23 cellular contexts compared by ENCODE assay signal in genomic region chr12:98291828-98292227, GRCh38.
DNase-seq lines count a peak whose midpoint lies in the region; ATAC-seq, FAIRE-seq and TF ChIP-seq lines count a peak whose summit lies in the region.
"Had no signal": no experiment of that assay in that cellular context is flagged by ENCODE, and none has a peak within 500 bp of the region (broad histone marks: within the 10 kb centered on the region; RNA-seq: fewer than 3 reads in every experiment).

No MANE protein-coding gene starts in this region.

- H3K4me3 ChIP-seq in HCT116 (replicated peaks in 1 of 2; ENCODE audit: low read depth in 1 of 2, low read length in 2 of 2), result no peak overlapping the region
- no peak overlapping the region for H3K4me3 ChIP-seq in H1 (ENCODE audit: extremely low read depth in 1 of 4, insufficient read depth in 2 of 4, low read depth in 3 of 4, low read length in 4 of 4)
- no peak overlapping the region for H3K4me3 ChIP-seq in trophoblast cell (ENCODE audit: low read depth, low read length)

- H3K56ac ChIP-seq in H1 (replicated peaks; ENCODE audit: insufficient read length, low read depth, low read length), result no peak overlapping the region

- H4K8ac ChIP-seq in H1 (ENCODE audit: extremely low read depth, insufficient read depth, low read length) (no peak overlapping the region), trophoblast cell (ENCODE audit: low read depth, low read length) (no peak overlapping the region)

- no peak overlapping the region for H4K5ac ChIP-seq in H1 (ENCODE audit: insufficient read length, low read depth, low read length)

- no peaks in the 10 kb centered on the region for H3K9me2 ChIP-seq in HCT116 (ENCODE audit: insufficient read depth)
- H3K9me2 ChIP-seq: SK-N-SH had no signal

- TF ChIP-seq RAD21 in HCT116 (IDR thresholded peaks at IDR 0.05; ENCODE audit: low read depth) (no peak), H1 (IDR thresholded peaks at IDR 0.05 in 1 of 2, conservative IDR thresholded peaks at IDR 0.05 in 1 of 2; ENCODE audit: low read depth in 2 of 2, low read length in 2 of 2) (no peak)

- TF ChIP-seq CTCF in HCT116 (IDR thresholded peaks at IDR 0.05 in 2 of 3, conservative IDR thresholded peaks at IDR 0.05 in 1 of 3; ENCODE audit: borderline replicate concordance in 1 of 3, insufficient read depth in 1 of 3, low read depth in 2 of 3, low read length in 2 of 3) (no peak), H1 (IDR thresholded peaks at IDR 0.05; ENCODE audit: control extremely low read depth in 1 of 3, insufficient read depth in 1 of 3, low read depth in 1 of 3, low read length in 3 of 3) (peak in 1 of 3 experiments; percentile 10; a peak in 1 of 4 replicates)

- BruUV-seq in HCT116 (replicated peaks; lab: Mats Ljungman, UMichigan), result no TSS peak

- no peak overlapping the region for H4K91ac ChIP-seq in H1 (replicated peaks; ENCODE audit: insufficient read length, low read length)
- no peak overlapping the region for H4K91ac ChIP-seq in trophoblast cell (ENCODE audit: low read depth, low read length)

- H3K27me3 ChIP-seq in HCT116 (ENCODE audit: insufficient read depth, low read length) (peaks cover 41% of the 10 kb centered on the region), H1 (replicated peaks in 1 of 4; ENCODE audit: control insufficient read depth in 3 of 4, extremely low read depth in 1 of 4, insufficient read depth in 3 of 4, low read length in 3 of 4) (no peaks in the 10 kb centered on the region), trophoblast cell (ENCODE audit: insufficient read depth, low read length) (no peaks in the 10 kb centered on the region)
- H3K27me3 ChIP-seq: BE2C had no signal

- H4K12ac ChIP-seq in trophoblast cell (ENCODE audit: low read depth, low read length), result no peak overlapping the region

- ATAC-seq in HCT116, result peak; percentile 38; the same call in 1 of the 2 replicates

- H3K4me1 ChIP-seq in HCT116 (ENCODE audit: control insufficient read depth in 1 of 2, insufficient read depth in 2 of 2, low read length in 2 of 2), result no peaks in the 10 kb centered on the region
- H3K4me1 ChIP-seq in H1 (replicated peaks in 1 of 4; ENCODE audit: control insufficient read depth in 3 of 4, insufficient read depth in 4 of 4, low read length in 3 of 4), result peaks cover 0 to 3% (median under 1%) of the 10 kb centered on the region in 4 experiments; a peak in 3 of 7 replicates
- no peaks in the 10 kb centered on the region for H3K4me1 ChIP-seq in trophoblast cell (ENCODE audit: control insufficient read depth in 1 of 2, insufficient read depth in 2 of 2, low read length in 2 of 2)
- H3K4me1 ChIP-seq: BE2C had no signal

- peak; percentile 78 for FAIRE-seq in H1 (lab: Jason Lieb, UNC)
- FAIRE-seq in RCC 7860 (lab: Jason Lieb, UNC), result no peak
- FAIRE-seq: GM12892 had no signal

- H3K36me3 ChIP-seq in HCT116 (ENCODE audit: control insufficient read depth in 1 of 2, insufficient read depth in 2 of 2, low read length in 2 of 2) (no peaks in the 10 kb centered on the region), H1 (ENCODE audit: control insufficient read depth in 2 of 4, insufficient read depth in 4 of 4, low read length in 3 of 4) (no peaks in the 10 kb centered on the region), trophoblast cell (ENCODE audit: control insufficient read depth in 1 of 2, insufficient read depth in 2 of 2, low read length in 2 of 2) (no peaks in the 10 kb centered on the region)
- H3K36me3 ChIP-seq: BE2C had no signal

- H2BK5ac ChIP-seq in H1 (ENCODE audit: low read depth, low read length), result no peak overlapping the region
- H2BK5ac ChIP-seq in trophoblast cell (ENCODE audit: low read depth, low read length, poor library complexity), result no peak overlapping the region

- H3K79me1 ChIP-seq in H1 (ENCODE audit: low read depth, low read length) (no peaks in the 10 kb centered on the region), trophoblast cell (ENCODE audit: low read length) (no peaks in the 10 kb centered on the region)

- H3K79me2 ChIP-seq in HCT116 (ENCODE audit: insufficient read depth, low read length) (no peaks in the 10 kb centered on the region), H1 (ENCODE audit: control insufficient read depth in 1 of 2, insufficient read depth in 2 of 2, low read length in 2 of 2) (no peaks in the 10 kb centered on the region), trophoblast cell (ENCODE audit: control insufficient read depth, insufficient read depth, low read length, poor library complexity) (no peaks in the 10 kb centered on the region)

- no peak overlapping the region; the same call in 1 of the 2 replicates for H2BK12ac ChIP-seq in H1 (ENCODE audit: low read depth, low read length)
- H2BK12ac ChIP-seq in trophoblast cell (ENCODE audit: low read length), result no peak overlapping the region

- H4K20me1 ChIP-seq in HCT116 (ENCODE audit: insufficient read depth) (no peaks in the 10 kb centered on the region), H1 (replicated peaks in 1 of 2; ENCODE audit: control insufficient read depth in 1 of 2, insufficient read depth in 2 of 2, low read length in 2 of 2) (no peaks in the 10 kb centered on the region)

- H3K18ac ChIP-seq in H1 (ENCODE audit: extremely low read depth, low read length) (no peak overlapping the region), trophoblast cell (ENCODE audit: low read length) (no peak overlapping the region)

- no peak overlapping the region for H2BK15ac ChIP-seq in H1 (ENCODE audit: low read length)

- H2AFZ ChIP-seq in HCT116 (ENCODE audit: low read depth, low read length, poor library complexity, severe bottlenecking) (no peak overlapping the region), H1 (ENCODE audit: low read length) (0 out of 2 replicates have a peak overlapping the region, but pooled peaks have one; percentile 2), trophoblast cell (ENCODE audit: insufficient read depth, low read length, poor library complexity) (no peak overlapping the region)

- no peak overlapping the region for H2AK5ac ChIP-seq in H1 (ENCODE audit: low read depth, low read length)
- H2AK5ac ChIP-seq in trophoblast cell (ENCODE audit: low read length), result no peak overlapping the region

- intact Hi-C loops in HCT116 (cut with micrococcal nuclease), result no loop called here

- POLR2A ChIA-PET in HCT116 (lab: Charles Lee), result no interaction called here
- POLR2A ChIA-PET in H1 (lab: Charles Lee; ENCODE audit: partially characterized antibody), result interaction anchor here (1.1 kb wide), 1 partner anchor 60 kb away, joined by 3 read pairs; no protein-coding TSS in a partner anchor

- H3K9ac ChIP-seq in HCT116 (ENCODE audit: low read length), result no peak overlapping the region
- H3K9ac ChIP-seq in H1 (replicated peaks in 1 of 4; ENCODE audit: extremely low read depth in 1 of 4, low read depth in 3 of 4, low read length in 3 of 4), result no peak overlapping the region
- no peak overlapping the region for H3K9ac ChIP-seq in trophoblast cell (ENCODE audit: low read length)
- H3K9ac ChIP-seq: SK-N-SH had no signal

- no peak overlapping the region for H3K14ac ChIP-seq in H1 (ENCODE audit: insufficient read length)
- H3K14ac ChIP-seq in trophoblast cell (ENCODE audit: low read length), result no peak overlapping the region

- H3K27ac ChIP-seq in HCT116 (ENCODE audit: low read depth, low read length) (no peak overlapping the region), H1 (ENCODE audit: low read depth, low read length) (no peak overlapping the region), trophoblast cell (ENCODE audit: low read depth, low read length) (no peak overlapping the region)

- RAD21 ChIA-PET in HCT116 (lab: Charles Lee; ENCODE audit: low non-redundant PET in 1 of 2, low total read pairs in 2 of 2, uncharacterized antibody in 2 of 2, unreplicated experiment in 2 of 2), result no interaction called here

- no peak for TF ChIP-seq POLR2A in HCT116 (IDR thresholded peaks at IDR 0.05; ENCODE audit: borderline replicate concordance, extremely low read depth, insufficient read depth, insufficient read length)
- no peak for TF ChIP-seq POLR2A in H1 (IDR thresholded peaks at IDR 0.05; ENCODE audit: control extremely low read depth in 1 of 2, low read depth in 2 of 2, low read length in 2 of 2)

- H3K4ac ChIP-seq in H1 (replicated peaks; ENCODE audit: insufficient read length, low read depth, low read length) (no peak overlapping the region), trophoblast cell (ENCODE audit: low read depth, low read length) (no peak overlapping the region)

- H3K23me2 ChIP-seq in H1 (ENCODE audit: low read depth, low read length), result no peaks in the 10 kb centered on the region

- H3K4me2 ChIP-seq in HCT116 (ENCODE audit: low read length) (no peak overlapping the region), H1 (ENCODE audit: insufficient read depth in 1 of 2, low read depth in 2 of 2, low read length in 2 of 2) (no peak overlapping the region), trophoblast cell (ENCODE audit: low read length) (no peak overlapping the region)
- H3K4me2 ChIP-seq: SK-N-SH had no signal

- no peaks in the 10 kb centered on the region for H3K9me3 ChIP-seq in HCT116 (ENCODE audit: control insufficient read depth in 1 of 2, insufficient read depth in 1 of 2, low read depth in 1 of 2, low read length in 2 of 2)
- no peaks in the 10 kb centered on the region for H3K9me3 ChIP-seq in H1 (ENCODE audit: insufficient read depth in 2 of 2, low read depth in 1 of 2, low read length in 1 of 2)
- H3K9me3 ChIP-seq in trophoblast cell (ENCODE audit: insufficient read depth, low read depth, low read length), result no peaks in the 10 kb centered on the region
- H3K9me3 ChIP-seq: BE2C, SK-N-SH had no signal

- TF ChIP-seq EP300 in H1 (IDR thresholded peaks at IDR 0.05; ENCODE audit: borderline replicate concordance in 1 of 2, low read depth in 2 of 2, low read length in 2 of 2), result no peak

- H3K23ac ChIP-seq in H1 (ENCODE audit: insufficient read length) (no peak overlapping the region), trophoblast cell (ENCODE audit: low read length) (no peak overlapping the region)

- 38% methylated on average over 4 of the region's 4 CpGs; no CpG with 5 or more reads in 1 of the 2 experiments for WGBS in H1 (ENCODE audit: extremely low coverage in 1 of 2, insufficient coverage in 1 of 2, insufficient read length in 1 of 2, insufficient replicate concordance in 2 of 2, low coverage in 1 of 2, low lambda C conversion rate in 2 of 2, missing lambda C conversion rate in 1 of 2), 2 experiments
- no CpG with 5 or more reads among the region's 4 CpGs for WGBS in trophoblast cell (ENCODE audit: extremely low coverage, insufficient coverage, insufficient read length)

- no peak overlapping the region for H2BK120ac ChIP-seq in H1 (replicated peaks; ENCODE audit: low read depth, low read length)
- H2BK120ac ChIP-seq in trophoblast cell (ENCODE audit: insufficient read depth, low read length, poor library complexity), result no peak overlapping the region

- DNase-seq in HCT116 (ENCODE audit: low read depth, low spot score), result no peak
- DNase-seq in H1 (ENCODE audit: low read depth in 1 of 2, low spot score in 2 of 2), result no peak
- DNase-seq in iPS-NIHi11 (ENCODE audit: low spot score), result peak; percentile 9
- no peak for DNase-seq in activated CD4-positive, alpha-beta T cell treated with anti-CD3 and anti-CD28 coated beads, Interleukin-2, amount 50 U/mL, for 48 hours
- DNase-seq in trophoblast cell, result no peak
- no peak for DNase-seq in cerebellum (ENCODE audit: low spot score)
- no peak for DNase-seq in RCC 7860 (ENCODE audit: low spot score)
- DNase-seq: BE2C; Calu3; CD8-positive, alpha-beta memory T cell; DMS79 treated with DMSO at 0.1 percent for 48 hours; H9; HFFc6; KBM-7; MV-4-11; NCI-H1105; NCI-H1436 treated with DMSO at 0.1 percent for 48 hours; NCI-H2029; NCI-H226; NCI-H510A treated with DMSO at 0.1 percent for 48 hours; NCI-H748 treated with DMSO at 0.1 percent for 48 hours; SK-N-SH had no signal

- CTCF ChIA-PET in HCT116 (lab: Charles Lee), result no interaction called here
- CTCF ChIA-PET in H1 (lab: Charles Lee; ENCODE audit: partially characterized antibody), result interaction anchor here (0.6 to 1.4 kb wide), 5 partner anchors 11 to 271 kb away, joined by 3 to 6 read pairs (median 3); no protein-coding TSS in a partner anchor

- no peak overlapping the region for H2BK20ac ChIP-seq in H1 (ENCODE audit: low read length)
